ENCODE assay signal across 8 cellular contexts in genomic region chr3:136251511-136251910, GRCh38. TPM values are rescaled to one million over a fixed set of nuclear protein-coding genes. Genes with fewer than 3 reads are reported as not detected.
DNase-seq lines count a peak whose midpoint lies in the region; ATAC-seq and TF ChIP-seq lines count a peak whose summit lies in the region.

No MANE protein-coding gene starts in this region.

- TF ChIP-seq CTCF in Panc1 (IDR thresholded peaks at IDR 0.05) (no peak), fibroblast of pulmonary artery (IDR thresholded peaks at IDR 0.05; ENCODE audit: low read length, missing control alignments) (no peak), tibial artery (IDR thresholded peaks at IDR 0.05) (no peak)

- peak overlapping the region; percentile 83 for H3K4me3 Mint-ChIP-seq in activated naive CD4-positive, alpha-beta T cell treated with anti-CD3 and anti-CD28 coated beads for 36 hours

- H3K4me1 ChIP-seq in Panc1 (ENCODE audit: control insufficient read depth, insufficient read depth, low read length) (peaks cover 8% of the 10 kb centered on the region), tibial artery (peaks cover 0 to 15% (median 6%) of the 10 kb centered on the region in 4 donors)

- H3K27me3 Mint-ChIP-seq in activated naive CD4-positive, alpha-beta T cell treated with anti-CD3 and anti-CD28 coated beads for 36 hours (ENCODE audit: low read depth): no peaks in the 10 kb centered on the region

- POLR2A ChIA-PET in Panc1 (lab: Charles Lee): no interaction called here

- no peak for ATAC-seq in Panc1
- ATAC-seq in activated CD4-positive, CD25-positive, alpha-beta regulatory T cell treated with anti-CD3 and anti-CD28 coated beads, Interleukin-2, amount 50 U/mL, for 24 hours: no peak

- H3K4me1 Mint-ChIP-seq in activated naive CD4-positive, alpha-beta T cell treated with anti-CD3 and anti-CD28 coated beads for 36 hours (ENCODE audit: low read depth): peaks cover 18% of the 10 kb centered on the region

- H3K36me3 ChIP-seq in Panc1 (ENCODE audit: control insufficient read depth, insufficient read depth, low read length) (no peaks in the 10 kb centered on the region; the same call in 1 of the 2 replicates), tibial artery (peaks cover 2 to 11% (median 7%) of the 10 kb centered on the region in 3 donors)

- intact Hi-C loops in activated naive CD4-positive, alpha-beta T cell treated with anti-CD3 and anti-CD28 coated beads for 36 hours (cut with micrococcal nuclease): loop anchor here (2.0 to 5.0 kb wide), 3 partner anchors 101 to 284 kb away; partner anchors contain the start of gene PPP2R3A
- intact Hi-C loops in Panc1 (cut with micrococcal nuclease; ENCODE audit: unreplicated experiment) (no loop called here), tibial artery (cut with DNase I; ENCODE audit: low total_unique reads) (loop anchor here (2.0 to 10.0 kb wide), 3 partner anchors 171 to 501 kb away; partner anchors contain the start of genes PPP2R3A and STAG1)

- no TSS peak for BruUV-seq in Panc1 (replicated peaks; lab: Mats Ljungman, UMichigan)

- peaks cover 5% of the 10 kb centered on the region for H3K36me3 Mint-ChIP-seq in activated naive CD4-positive, alpha-beta T cell treated with anti-CD3 and anti-CD28 coated beads for 36 hours (ENCODE audit: low read depth)

- H3K9me3 ChIP-seq in Panc1 (ENCODE audit: control insufficient read depth, insufficient read depth, low read depth, low read length): no peaks in the 10 kb centered on the region
- H3K9me3 ChIP-seq in tibial artery: no peaks in the 10 kb centered on the region

- H3K27me3 ChIP-seq in Panc1 (ENCODE audit: control insufficient read depth, insufficient read depth, low read length): no peaks in the 10 kb centered on the region
- no peaks in the 10 kb centered on the region for H3K27me3 ChIP-seq in tibial artery

- in situ Hi-C loops in Panc1 (cut with HindIII; ENCODE audit: low pct_unique_long_range_greater_than_20kb, low sequenced_read_pairs): no loop called here

- DNase-seq in activated naive CD4-positive, alpha-beta T cell treated with anti-CD3 and anti-CD28 coated beads for 36 hours: no peak
- no peak for DNase-seq in activated naive CD4-positive, alpha-beta T cell treated with anti-CD3 and anti-CD28 coated beads, Interleukin-2, amount 50 U/mL, for 16 hours
- no peak for DNase-seq in Panc1 (ENCODE audit: low read depth, low spot score)
- DNase-seq in fibroblast of pulmonary artery (ENCODE audit: low read depth): no peak
- no peak for DNase-seq in tibial artery
- DNase-seq in superior temporal gyrus (ENCODE audit: extremely low spot score): no peak
- DNase-seq in NCI-H1694 (lab: John Stamatoyannopoulos, UW): no peak

- CTCF ChIA-PET in activated naive CD4-positive, alpha-beta T cell treated with anti-CD3 and anti-CD28 coated beads for 36 hours (lab: Charles Lee): interaction anchor here (0.6 to 1.3 kb wide), 5 partner anchors 31 to 1507 kb away, joined by 3 read pairs; no protein-coding TSS in a partner anchor
- CTCF ChIA-PET in Panc1 (lab: Charles Lee): interaction anchor here (0.6 kb wide), 1 partner anchor 175 kb away, joined by 3 read pairs; no protein-coding TSS in a partner anchor

- H3K27ac ChIP-seq in Panc1 (ENCODE audit: low read length) (peak overlapping the region; percentile 84), tibial artery (peak overlapping the region; percentile 83 to 86)

- no peaks in the 10 kb centered on the region for H3K9me3 Mint-ChIP-seq in activated naive CD4-positive, alpha-beta T cell treated with anti-CD3 and anti-CD28 coated beads for 36 hours

- peak overlapping the region; percentile 62 to 79 for H3K4me3 ChIP-seq in Panc1 (ENCODE audit: low read depth in 2 of 2, low read length in 2 of 2)
- peak overlapping the region; percentile 80 for H3K4me3 ChIP-seq in fibroblast of pulmonary artery (replicated peaks; ENCODE audit: low read depth, low read length)
- H3K4me3 ChIP-seq in tibial artery: peak overlapping the region in 1 of 2 donors; percentile 81

- peak overlapping the region; percentile 90 for H3K27ac Mint-ChIP-seq in activated naive CD4-positive, alpha-beta T cell treated with anti-CD3 and anti-CD28 coated beads for 36 hours

RNA-seq across cellular contexts. Expression of gene PCCB, which starts 1.4 kb away (rescaled TPM):
- total RNA-seq in activated naive CD4-positive, alpha-beta T cell treated with anti-CD3 and anti-CD28 coated beads for 36 hours: 10 to 100 TPM; 86.0 to 87.6 TPM
- 63.4 TPM for total RNA-seq in Panc1 (2021; ENCODE audit: unreplicated experiment)
- 71.9 TPM for polyA plus RNA-seq in Panc1 (2012; ENCODE audit: insufficient read length)

RNA-seq across cellular contexts. Expression of gene MSL2, which starts 55.4 kb away (rescaled TPM):
- 10 to 100 TPM; 40.6 to 42.7 TPM for total RNA-seq in activated naive CD4-positive, alpha-beta T cell treated with anti-CD3 and anti-CD28 coated beads for 36 hours
- 35.6 TPM for total RNA-seq in Panc1 (2021; ENCODE audit: unreplicated experiment)
- polyA plus RNA-seq in Panc1 (2012; ENCODE audit: insufficient read length): 23.7 TPM
